In genomic region chr16:31475949-31476304, GRCh38 we compare ENCODE assay signal across 13 cellular contexts. TPM values are rescaled to one million over a fixed set of nuclear protein-coding genes. Genes with fewer than 3 reads are reported as not detected.
DNase-seq lines count a peak whose midpoint lies in the region; ATAC-seq, FAIRE-seq and TF ChIP-seq lines count a peak whose summit lies in the region.
"Had no signal": no experiment of that assay in that cellular context is flagged by ENCODE, and none has a peak within 500 bp of the region (broad histone marks: within the 10 kb centered on the region; RNA-seq: fewer than 3 reads in every experiment).

No MANE protein-coding gene starts in this region.

- H4K91ac ChIP-seq in H1 (replicated peaks; ENCODE audit: insufficient read length, low read length), result no peak overlapping the region

- peaks cover 0 to 3% of the 10 kb centered on the region in 2 experiments for H4K20me1 ChIP-seq in H1 (replicated peaks in 1 of 2; ENCODE audit: control insufficient read depth in 1 of 2, insufficient read depth in 2 of 2, low read length in 2 of 2)

- no peak overlapping the region for H2AK5ac ChIP-seq in H1 (ENCODE audit: low read depth, low read length)

- H3K18ac ChIP-seq in H1 (ENCODE audit: extremely low read depth, low read length), result no peak overlapping the region; the same call in 1 of the 2 replicates

- no peak overlapping the region for H2BK5ac ChIP-seq in H1 (ENCODE audit: low read depth, low read length)

- peak in 1 of 5 donors; percentile 10 for DNase-seq in CD4-positive, alpha-beta memory T cell
- DNase-seq in NB4 (ENCODE audit: low read depth), result peak; percentile 51
- DNase-seq in H1 (ENCODE audit: low read depth in 1 of 2, low spot score in 2 of 2), result peak in 1 of 2 experiments; percentile 56
- DNase-seq in nephron progenitor cell, result peak; percentile 18
- no peak for DNase-seq in GM19240 (ENCODE audit: insufficient read length, low spot score)
- DNase-seq in left cardiac atrium, result no peak
- no peak for DNase-seq in HT-29 (ENCODE audit: low spot score)
- DNase-seq: NCI-H1092 treated with DMSO at 0.1 percent for 48 hours; NK-92 treated with Interleukin-12 subunit alpha and Interleukin-12 subunit beta, amount 100 ng/mL, for 24 hours; T1000 had no signal

- H3K4me3 Mint-ChIP-seq in CD4-positive, alpha-beta memory T cell, result peak overlapping the region; percentile 82 to 93 (median 85)
- peak overlapping the region; percentile 75 for H3K4me3 Mint-ChIP-seq in nephron progenitor cell

- H3K4ac ChIP-seq in H1 (replicated peaks; ENCODE audit: insufficient read length, low read depth, low read length), result no peak overlapping the region

- WGBS in H1 (ENCODE audit: extremely low coverage in 1 of 2, insufficient coverage in 1 of 2, insufficient read length in 1 of 2, insufficient replicate concordance in 2 of 2, low coverage in 1 of 2, low lambda C conversion rate in 2 of 2, missing lambda C conversion rate in 1 of 2), 2 experiments, result 20% methylated on average over 14 of the region's 26 CpGs; no CpG with 5 or more reads in 1 of the 2 experiments

- H3K27me3 ChIP-seq in CD4-positive, alpha-beta memory T cell (ENCODE audit: insufficient read depth, low read length), result no peaks in the 10 kb centered on the region
- H3K27me3 ChIP-seq in H1 (replicated peaks in 1 of 4; ENCODE audit: control insufficient read depth in 3 of 4, extremely low read depth in 1 of 4, insufficient read depth in 3 of 4, low read length in 3 of 4), result peaks cover 2 to 49% (median 38%) of the 10 kb centered on the region in 4 experiments

- TF ChIP-seq CTCF in NB4 (IDR thresholded peaks at IDR 0.05; ENCODE audit: low read depth, low read length) (no peak), H1 (IDR thresholded peaks at IDR 0.05; ENCODE audit: control extremely low read depth in 1 of 3, insufficient read depth in 1 of 3, low read depth in 1 of 3, low read length in 3 of 3) (no peak), nephron progenitor cell (IDR thresholded peaks at IDR 0.05) (no peak)

- H3K4me3 ChIP-seq in CD4-positive, alpha-beta memory T cell (ENCODE audit: low read length in 2 of 2), result peak overlapping the region in 1 of 2 donors; percentile 59
- H3K4me3 ChIP-seq in NB4 (ENCODE audit: low read depth, low read length), result no peak overlapping the region
- peak overlapping the region; percentile 54 to 79 (median 60); a peak in 5 of 8 replicates for H3K4me3 ChIP-seq in H1 (ENCODE audit: extremely low read depth in 1 of 4, insufficient read depth in 2 of 4, low read depth in 3 of 4, low read length in 4 of 4)

- H2AFZ ChIP-seq in H1 (ENCODE audit: low read length), result 0 out of 2 replicates have a peak overlapping the region, but pooled peaks have one; percentile 43

- H3K27me3 Mint-ChIP-seq in CD4-positive, alpha-beta memory T cell, result peaks cover 0 to 13% of the 10 kb centered on the region in 2 donors
- peaks cover 83% of the 10 kb centered on the region for H3K27me3 Mint-ChIP-seq in nephron progenitor cell (ENCODE audit: low read depth, poor library complexity)

- H2BK15ac ChIP-seq in H1 (ENCODE audit: low read length), result no peak overlapping the region

- CTCF ChIA-PET in CD4-positive, alpha-beta memory T cell (lab: Charles Lee; ENCODE audit: partially characterized antibody), result interaction anchor here (5.1 kb wide), 1 partner anchor 14 kb away, joined by 38 read pairs; no protein-coding TSS in a partner anchor
- CTCF ChIA-PET in H1 (lab: Charles Lee; ENCODE audit: partially characterized antibody), result interaction anchor here (0.6 to 5.1 kb wide), 6 partner anchors 15 to 221 kb away, joined by 3 to 35 read pairs (median 3); partner anchors contain the start of gene ARMC5

- TF ChIP-seq POLR2A in NB4 (IDR thresholded peaks at IDR 0.05; ENCODE audit: extremely low read depth, insufficient read length), result no peak
- no peak for TF ChIP-seq POLR2A in H1 (IDR thresholded peaks at IDR 0.05; ENCODE audit: control extremely low read depth in 1 of 2, low read depth in 2 of 2, low read length in 2 of 2)

- no peak for FAIRE-seq in H1 (lab: Jason Lieb, UNC)
- FAIRE-seq: islet of Langerhans had no signal

- H3K4me1 Mint-ChIP-seq in CD4-positive, alpha-beta memory T cell, result peaks cover 7 to 37% (median 25%) of the 10 kb centered on the region in 4 donors
- peaks cover 29% of the 10 kb centered on the region for H3K4me1 Mint-ChIP-seq in nephron progenitor cell

- H4K5ac ChIP-seq in H1 (ENCODE audit: insufficient read length, low read depth, low read length), result no peak overlapping the region

- no peak overlapping the region for H3K14ac ChIP-seq in H1 (ENCODE audit: insufficient read length)

- H3K36me3 Mint-ChIP-seq in CD4-positive, alpha-beta memory T cell, result no peaks in the 10 kb centered on the region
- H3K36me3 Mint-ChIP-seq in nephron progenitor cell (ENCODE audit: low read depth), result peaks cover 6% of the 10 kb centered on the region

- no peaks in the 10 kb centered on the region for H3K36me3 ChIP-seq in CD4-positive, alpha-beta memory T cell (ENCODE audit: insufficient read depth, low read length)
- no peaks in the 10 kb centered on the region for H3K36me3 ChIP-seq in H1 (ENCODE audit: control insufficient read depth in 2 of 4, insufficient read depth in 4 of 4, low read length in 3 of 4)

- peaks cover 19% of the 10 kb centered on the region; the same call in 1 of the 2 replicates for H3K23me2 ChIP-seq in H1 (ENCODE audit: low read depth, low read length)

- H3K79me1 ChIP-seq in H1 (ENCODE audit: low read depth, low read length), result no peaks in the 10 kb centered on the region

- no peak for TF ChIP-seq RAD21 in H1 (IDR thresholded peaks at IDR 0.05 in 1 of 2, conservative IDR thresholded peaks at IDR 0.05 in 1 of 2; ENCODE audit: low read depth in 2 of 2, low read length in 2 of 2)

- H3K9me3 ChIP-seq in CD4-positive, alpha-beta memory T cell (ENCODE audit: control insufficient read depth in 1 of 2, low read length in 2 of 2), result no peaks in the 10 kb centered on the region
- H3K9me3 ChIP-seq in H1 (ENCODE audit: insufficient read depth in 2 of 2, low read depth in 1 of 2, low read length in 1 of 2), result no peaks in the 10 kb centered on the region
- H3K9me3 ChIP-seq: psoas muscle had no signal

- peak overlapping the region; percentile 39; the same call in 1 of the 2 replicates for H2BK12ac ChIP-seq in H1 (ENCODE audit: low read depth, low read length)

- peak overlapping the region; percentile 71 for H4K8ac ChIP-seq in H1 (ENCODE audit: extremely low read depth, insufficient read depth, low read length)

- peaks cover 0 to 2% (median 0%) of the 10 kb centered on the region in 8 donors for H3K9me3 Mint-ChIP-seq in CD4-positive, alpha-beta memory T cell
- no peaks in the 10 kb centered on the region for H3K9me3 Mint-ChIP-seq in nephron progenitor cell

- no peak overlapping the region for H2BK20ac ChIP-seq in H1 (ENCODE audit: low read length)

- no peak overlapping the region for H2BK120ac ChIP-seq in H1 (replicated peaks; ENCODE audit: low read depth, low read length)

- TF ChIP-seq EP300 in H1 (IDR thresholded peaks at IDR 0.05; ENCODE audit: borderline replicate concordance in 1 of 2, low read depth in 2 of 2, low read length in 2 of 2), result no peak

- peaks cover 28% of the 10 kb centered on the region for H3K4me1 ChIP-seq in CD4-positive, alpha-beta memory T cell (ENCODE audit: insufficient read depth, low read length)
- H3K4me1 ChIP-seq in H1 (replicated peaks in 1 of 4; ENCODE audit: control insufficient read depth in 3 of 4, insufficient read depth in 4 of 4, low read length in 3 of 4), result peaks cover 0 to 12% (median 3%) of the 10 kb centered on the region in 4 experiments; a peak in 5 of 7 replicates

- H3K27ac Mint-ChIP-seq in CD4-positive, alpha-beta memory T cell, result peak overlapping the region in 6 of 7 donors; percentile 59 to 86 (median 78)
- H3K27ac Mint-ChIP-seq in nephron progenitor cell, result no peak overlapping the region

- intact Hi-C loops in CD4-positive, alpha-beta memory T cell (cut with micrococcal nuclease), result loop anchor here (1.0 kb wide), 3 partner anchors 11 to 32 kb away; partner anchors contain the start of genes ARMC5 and RUSF1
- intact Hi-C loops in left cardiac atrium (cut with DNase I), result no loop called here

- no peak overlapping the region for H3K23ac ChIP-seq in H1 (ENCODE audit: insufficient read length)

- no peak overlapping the region for H3K9ac ChIP-seq in H1 (replicated peaks in 1 of 4; ENCODE audit: extremely low read depth in 1 of 4, low read depth in 3 of 4, low read length in 3 of 4)

- H3K4me2 ChIP-seq in H1 (ENCODE audit: insufficient read depth in 1 of 2, low read depth in 2 of 2, low read length in 2 of 2), result peak overlapping the region; percentile 62 to 94

- peak overlapping the region; percentile 26 for H3K27ac ChIP-seq in CD4-positive, alpha-beta memory T cell (ENCODE audit: low read depth, low read length)
- no peak overlapping the region for H3K27ac ChIP-seq in H1 (ENCODE audit: low read depth, low read length)
- H3K27ac ChIP-seq: psoas muscle had no signal

- POLR2A ChIA-PET in CD4-positive, alpha-beta memory T cell (lab: Charles Lee; ENCODE audit: partially characterized antibody), result interaction anchor here (2.2 to 5.6 kb wide), 4 partner anchors 12 to 237 kb away, joined by 10 to 75 read pairs (median 48); partner anchors contain the start of genes ARMC5 and RUSF1
- POLR2A ChIA-PET in H1 (lab: Charles Lee; ENCODE audit: partially characterized antibody), result interaction anchor here (0.7 to 6.0 kb wide), 4 partner anchors 12 to 238 kb away, joined by 3 to 40 read pairs (median 17); partner anchors contain the start of genes ARMC5 and ZNF843

- ATAC-seq in GM19023 (IDR thresholded peaks at IDR 0.05; ENCODE audit: unreplicated experiment) (no peak), left cardiac atrium (no peak)
- ATAC-seq: psoas muscle had no signal

- H3K56ac ChIP-seq in H1 (replicated peaks; ENCODE audit: insufficient read length, low read depth, low read length), result no peak overlapping the region

- no peaks in the 10 kb centered on the region for H3K79me2 ChIP-seq in H1 (ENCODE audit: control insufficient read depth in 1 of 2, insufficient read depth in 2 of 2, low read length in 2 of 2)

RNA-seq across cellular contexts. Expression of gene TGFB1I1, which starts 4.0 kb away (rescaled TPM):
- under 1 TPM; 0.42 to 0.49 TPM for total RNA-seq in CD4-positive, alpha-beta memory T cell
- polyA plus RNA-seq in CD4-positive, alpha-beta memory T cell, result under 1 TPM in 1 of 2 donors, not detected in 1; 0.57 TPM
- total RNA-seq in H1 (2021; fragmentation: NEBNext Ultra II Directional; extraction: Animal tissue kit (Norgen Biotek cat#: 25700)), result 5.8 and 7.0 TPM in 2 replicates
- polyA plus RNA-seq in H1 (2011; rRNA removed), result 4.8 and 5.6 TPM in 2 replicates
- polyA plus RNA-seq in H1 (2011; cell fraction: cytosol; rRNA removed), result 2.8 TPM
- 5.2 TPM for polyA plus RNA-seq in H1 (2011; cell fraction: nucleus; rRNA removed)
- polyA plus RNA-seq in H1 (2012, experiment 1 of 2), result 3.1 to 6.8 TPM (median 6.4 TPM) in 4 replicates
- 6.7 TPM for polyA plus RNA-seq in H1 (2012, experiment 2 of 2)
- polyA plus RNA-seq in H1 (2013, experiment 1 of 2), result 5.6 TPM
- 5.3 TPM for polyA plus RNA-seq in H1 (2013, experiment 2 of 2)
- 1.4 and 3.4 TPM in 2 replicates for polyA minus RNA-seq in H1 (2011; rRNA and poly(A)+ RNA removed)
- 4.8 TPM for polyA minus RNA-seq in H1 (2011; cell fraction: cytosol; rRNA and poly(A)+ RNA removed)
- polyA minus RNA-seq in H1 (2011; cell fraction: nucleus; rRNA and poly(A)+ RNA removed), result 5.4 TPM
- total RNA-seq in left cardiac atrium, result 10 to 100 TPM; 33.2 to 57.9 TPM
- total RNA-seq in HT-29 (2014; rRNA removed; shearing (Covaris generic)), result 0.43 and 1.1 TPM in 2 replicates

RNA-seq across cellular contexts. Expression of gene SLC5A2, which starts 7.0 kb away (rescaled TPM):
- total RNA-seq in CD4-positive, alpha-beta memory T cell, result 1 to 10 TPM; 2.8 to 4.5 TPM
- polyA plus RNA-seq in CD4-positive, alpha-beta memory T cell, result 1 to 10 TPM in 1 of 2 donors, under 1 TPM in 1; 0.12 to 2.8 TPM
- total RNA-seq in H1 (2021; fragmentation: NEBNext Ultra II Directional; extraction: Animal tissue kit (Norgen Biotek cat#: 25700)), result 0.56 and 1.1 TPM in 2 replicates
- 4.1 and 4.4 TPM in 2 replicates for polyA plus RNA-seq in H1 (2011; rRNA removed)
- 2.4 TPM for polyA plus RNA-seq in H1 (2011; cell fraction: cytosol; rRNA removed)
- polyA plus RNA-seq in H1 (2011; cell fraction: nucleus; rRNA removed), result 5.1 TPM
- polyA plus RNA-seq in H1 (2012, experiment 1 of 2), result 3.1 to 5.5 TPM (median 4.1 TPM) in 4 replicates
- 2.7 TPM for polyA plus RNA-seq in H1 (2012, experiment 2 of 2)
- 1.0 TPM for polyA plus RNA-seq in H1 (2013, experiment 1 of 2)
- polyA plus RNA-seq in H1 (2013, experiment 2 of 2), result 0.77 TPM
- 1.4 and 1.8 TPM in 2 replicates for polyA minus RNA-seq in H1 (2011; rRNA and poly(A)+ RNA removed)
- polyA minus RNA-seq in H1 (2011; cell fraction: cytosol; rRNA and poly(A)+ RNA removed), result 0.81 TPM
- polyA minus RNA-seq in H1 (2011; cell fraction: nucleus; rRNA and poly(A)+ RNA removed), result 5.9 TPM
- not detected for total RNA-seq in left cardiac atrium
- total RNA-seq in HT-29 (2014; rRNA removed; shearing (Covaris generic)), result 0.29 and 0.86 TPM in 2 replicates
- total RNA-seq: psoas muscle had no signal

RNA-seq across cellular contexts. Expression of gene ARMC5, which starts 16.6 kb away (rescaled TPM):
- total RNA-seq in CD4-positive, alpha-beta memory T cell, result 1 to 10 TPM; 6.5 to 7.0 TPM
- 1 to 10 TPM; 4.3 to 6.1 TPM for polyA plus RNA-seq in CD4-positive, alpha-beta memory T cell
- 8.7 and 8.9 TPM in 2 replicates for total RNA-seq in H1 (2021; fragmentation: NEBNext Ultra II Directional; extraction: Animal tissue kit (Norgen Biotek cat#: 25700))
- 7.8 and 16.4 TPM in 2 replicates for polyA plus RNA-seq in H1 (2011; rRNA removed)
- 7.8 TPM for polyA plus RNA-seq in H1 (2011; cell fraction: cytosol; rRNA removed)
- 29.9 TPM for polyA plus RNA-seq in H1 (2011; cell fraction: nucleus; rRNA removed)
- 5.1 to 9.5 TPM (median 8.8 TPM) in 4 replicates for polyA plus RNA-seq in H1 (2012, experiment 1 of 2)
- polyA plus RNA-seq in H1 (2012, experiment 2 of 2), result 7.5 TPM
- 7.8 TPM for polyA plus RNA-seq in H1 (2013, experiment 1 of 2)
- polyA plus RNA-seq in H1 (2013, experiment 2 of 2), result 6.2 TPM
- 3.4 TPM in 2 replicates for polyA minus RNA-seq in H1 (2011; rRNA and poly(A)+ RNA removed)
- 5.3 TPM for polyA minus RNA-seq in H1 (2011; cell fraction: cytosol; rRNA and poly(A)+ RNA removed)
- 10.0 TPM for polyA minus RNA-seq in H1 (2011; cell fraction: nucleus; rRNA and poly(A)+ RNA removed)
- 1 to 10 TPM; 7.0 to 8.9 TPM for total RNA-seq in left cardiac atrium
- 31.0 and 33.1 TPM in 2 replicates for total RNA-seq in HT-29 (2014; rRNA removed; shearing (Covaris generic))

RNA-seq across cellular contexts. Expression of gene RUSF1, which starts 32.3 kb away (rescaled TPM):
- total RNA-seq in CD4-positive, alpha-beta memory T cell, result 100 to 1,000 TPM; 101 to 110 TPM
- 10 to 100 TPM; 16.3 to 21.9 TPM for polyA plus RNA-seq in CD4-positive, alpha-beta memory T cell
- 20.3 and 22.5 TPM in 2 replicates for total RNA-seq in H1 (2021; fragmentation: NEBNext Ultra II Directional; extraction: Animal tissue kit (Norgen Biotek cat#: 25700))
- polyA plus RNA-seq in H1 (2011; rRNA removed), result 33.7 and 53.0 TPM in 2 replicates
- 34.5 TPM for polyA plus RNA-seq in H1 (2011; cell fraction: cytosol; rRNA removed)
- polyA plus RNA-seq in H1 (2011; cell fraction: nucleus; rRNA removed), result 88.5 TPM
- polyA plus RNA-seq in H1 (2012, experiment 1 of 2), result 19.4 to 40.1 TPM (median 32.8 TPM) in 4 replicates
- 28.2 TPM for polyA plus RNA-seq in H1 (2012, experiment 2 of 2)
- polyA plus RNA-seq in H1 (2013, experiment 1 of 2), result 32.5 TPM
- polyA plus RNA-seq in H1 (2013, experiment 2 of 2), result 34.6 TPM
- polyA minus RNA-seq in H1 (2011; rRNA and poly(A)+ RNA removed), result 27.5 and 40.1 TPM in 2 replicates
- polyA minus RNA-seq in H1 (2011; cell fraction: cytosol; rRNA and poly(A)+ RNA removed), result 16.2 TPM
- 41.8 TPM for polyA minus RNA-seq in H1 (2011; cell fraction: nucleus; rRNA and poly(A)+ RNA removed)
- 10 to 100 TPM; 25.6 to 36.6 TPM for total RNA-seq in left cardiac atrium
- total RNA-seq in HT-29 (2014; rRNA removed; shearing (Covaris generic)), result 43.7 and 53.3 TPM in 2 replicates

RNA-seq across cellular contexts. Expression of gene ZNF843, which starts 33.3 kb away (rescaled TPM):
- total RNA-seq in CD4-positive, alpha-beta memory T cell, result under 1 TPM; 0.19 to 0.23 TPM
- polyA plus RNA-seq in CD4-positive, alpha-beta memory T cell, result not detected
- total RNA-seq in H1 (2021; fragmentation: NEBNext Ultra II Directional; extraction: Animal tissue kit (Norgen Biotek cat#: 25700)), result 0.15 and 0.19 TPM in 2 replicates
- 0.32 and 0.36 TPM in 2 replicates for polyA plus RNA-seq in H1 (2011; rRNA removed)
- 0.28 TPM for polyA plus RNA-seq in H1 (2011; cell fraction: cytosol; rRNA removed)
- 0.27 TPM for polyA plus RNA-seq in H1 (2011; cell fraction: nucleus; rRNA removed)
- polyA plus RNA-seq in H1 (2012, experiment 1 of 2), result 0.08 to 0.17 TPM (median 0.11 TPM) in 4 replicates
- polyA plus RNA-seq in H1 (2012, experiment 2 of 2), result 0.18 TPM
- 0.10 TPM for polyA plus RNA-seq in H1 (2013, experiment 1 of 2)
- polyA plus RNA-seq in H1 (2013, experiment 2 of 2), result 0.15 TPM
- 0.29 and 0.32 TPM in 2 replicates for polyA minus RNA-seq in H1 (2011; rRNA and poly(A)+ RNA removed)
- polyA minus RNA-seq in H1 (2011; cell fraction: cytosol; rRNA and poly(A)+ RNA removed), result not detected
- polyA minus RNA-seq in H1 (2011; cell fraction: nucleus; rRNA and poly(A)+ RNA removed), result 0.30 TPM
- total RNA-seq in left cardiac atrium, result 1 to 10 TPM; 2.3 to 3.0 TPM
- total RNA-seq in HT-29 (2014; rRNA removed; shearing (Covaris generic)), result not detected in 2 replicates

Comparison
In these comparisons a context has a peak if more than half of its experiments do, and no peak if none do; other contexts are left out.
1. DNase-seq: peak in NB4 (single experiment) and nephron progenitor cell (single experiment); none in GM19240 (single experiment), left cardiac atrium (single experiment) and HT-29 (single experiment).